Comparison of ENCODE assay signal across 1 cellular context in the genomic region with DNA sequence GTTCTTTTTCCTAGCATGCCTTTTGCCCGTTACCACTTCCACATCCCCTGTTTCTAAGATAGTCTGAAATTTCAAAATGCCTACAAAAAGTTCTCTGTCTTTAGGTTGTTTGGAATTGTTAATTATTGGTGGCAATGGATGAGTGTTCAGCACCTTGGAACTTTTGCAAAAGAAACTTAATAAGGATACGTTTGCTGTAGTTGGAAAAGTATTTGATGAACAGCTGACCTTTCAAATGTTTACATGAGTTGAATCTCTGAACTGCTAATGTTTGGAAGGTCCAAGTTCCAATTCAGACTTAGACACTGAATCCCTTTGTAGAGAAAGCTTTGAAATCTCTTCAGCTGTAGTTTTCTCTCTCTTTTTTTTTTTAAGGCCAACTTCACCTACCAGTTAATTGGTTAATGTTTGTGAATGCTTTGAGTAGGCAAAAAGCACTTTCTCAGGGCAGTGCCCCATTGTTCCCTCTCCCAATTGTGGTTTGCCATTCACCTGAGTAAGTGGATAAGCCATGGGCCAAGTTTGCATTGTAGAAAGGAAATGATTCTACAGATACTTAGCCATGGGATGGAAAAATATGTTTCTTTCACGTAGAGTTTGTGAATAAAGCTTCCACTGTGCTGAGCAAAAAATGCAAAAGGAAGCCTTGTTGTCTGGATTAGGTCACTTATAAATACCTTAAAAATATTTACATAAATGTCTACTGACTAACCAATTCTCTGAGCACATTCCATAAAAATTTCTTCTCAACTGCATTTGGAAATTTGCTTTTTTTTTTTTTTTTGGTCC.
A peak's percentile ranks its signal among the peaks of the same experiment; 100 is the strongest.
TF ChIP-seq lines count a peak whose summit lies in the region.

No MANE protein-coding gene starts in this region.

TF ChIP-seq in HepG2, 621 proteins besides CTCF, POLR2A, EP300 and RAD21 (continued from another document and continues in another):
- TF ChIP-seq, protein P1, sequence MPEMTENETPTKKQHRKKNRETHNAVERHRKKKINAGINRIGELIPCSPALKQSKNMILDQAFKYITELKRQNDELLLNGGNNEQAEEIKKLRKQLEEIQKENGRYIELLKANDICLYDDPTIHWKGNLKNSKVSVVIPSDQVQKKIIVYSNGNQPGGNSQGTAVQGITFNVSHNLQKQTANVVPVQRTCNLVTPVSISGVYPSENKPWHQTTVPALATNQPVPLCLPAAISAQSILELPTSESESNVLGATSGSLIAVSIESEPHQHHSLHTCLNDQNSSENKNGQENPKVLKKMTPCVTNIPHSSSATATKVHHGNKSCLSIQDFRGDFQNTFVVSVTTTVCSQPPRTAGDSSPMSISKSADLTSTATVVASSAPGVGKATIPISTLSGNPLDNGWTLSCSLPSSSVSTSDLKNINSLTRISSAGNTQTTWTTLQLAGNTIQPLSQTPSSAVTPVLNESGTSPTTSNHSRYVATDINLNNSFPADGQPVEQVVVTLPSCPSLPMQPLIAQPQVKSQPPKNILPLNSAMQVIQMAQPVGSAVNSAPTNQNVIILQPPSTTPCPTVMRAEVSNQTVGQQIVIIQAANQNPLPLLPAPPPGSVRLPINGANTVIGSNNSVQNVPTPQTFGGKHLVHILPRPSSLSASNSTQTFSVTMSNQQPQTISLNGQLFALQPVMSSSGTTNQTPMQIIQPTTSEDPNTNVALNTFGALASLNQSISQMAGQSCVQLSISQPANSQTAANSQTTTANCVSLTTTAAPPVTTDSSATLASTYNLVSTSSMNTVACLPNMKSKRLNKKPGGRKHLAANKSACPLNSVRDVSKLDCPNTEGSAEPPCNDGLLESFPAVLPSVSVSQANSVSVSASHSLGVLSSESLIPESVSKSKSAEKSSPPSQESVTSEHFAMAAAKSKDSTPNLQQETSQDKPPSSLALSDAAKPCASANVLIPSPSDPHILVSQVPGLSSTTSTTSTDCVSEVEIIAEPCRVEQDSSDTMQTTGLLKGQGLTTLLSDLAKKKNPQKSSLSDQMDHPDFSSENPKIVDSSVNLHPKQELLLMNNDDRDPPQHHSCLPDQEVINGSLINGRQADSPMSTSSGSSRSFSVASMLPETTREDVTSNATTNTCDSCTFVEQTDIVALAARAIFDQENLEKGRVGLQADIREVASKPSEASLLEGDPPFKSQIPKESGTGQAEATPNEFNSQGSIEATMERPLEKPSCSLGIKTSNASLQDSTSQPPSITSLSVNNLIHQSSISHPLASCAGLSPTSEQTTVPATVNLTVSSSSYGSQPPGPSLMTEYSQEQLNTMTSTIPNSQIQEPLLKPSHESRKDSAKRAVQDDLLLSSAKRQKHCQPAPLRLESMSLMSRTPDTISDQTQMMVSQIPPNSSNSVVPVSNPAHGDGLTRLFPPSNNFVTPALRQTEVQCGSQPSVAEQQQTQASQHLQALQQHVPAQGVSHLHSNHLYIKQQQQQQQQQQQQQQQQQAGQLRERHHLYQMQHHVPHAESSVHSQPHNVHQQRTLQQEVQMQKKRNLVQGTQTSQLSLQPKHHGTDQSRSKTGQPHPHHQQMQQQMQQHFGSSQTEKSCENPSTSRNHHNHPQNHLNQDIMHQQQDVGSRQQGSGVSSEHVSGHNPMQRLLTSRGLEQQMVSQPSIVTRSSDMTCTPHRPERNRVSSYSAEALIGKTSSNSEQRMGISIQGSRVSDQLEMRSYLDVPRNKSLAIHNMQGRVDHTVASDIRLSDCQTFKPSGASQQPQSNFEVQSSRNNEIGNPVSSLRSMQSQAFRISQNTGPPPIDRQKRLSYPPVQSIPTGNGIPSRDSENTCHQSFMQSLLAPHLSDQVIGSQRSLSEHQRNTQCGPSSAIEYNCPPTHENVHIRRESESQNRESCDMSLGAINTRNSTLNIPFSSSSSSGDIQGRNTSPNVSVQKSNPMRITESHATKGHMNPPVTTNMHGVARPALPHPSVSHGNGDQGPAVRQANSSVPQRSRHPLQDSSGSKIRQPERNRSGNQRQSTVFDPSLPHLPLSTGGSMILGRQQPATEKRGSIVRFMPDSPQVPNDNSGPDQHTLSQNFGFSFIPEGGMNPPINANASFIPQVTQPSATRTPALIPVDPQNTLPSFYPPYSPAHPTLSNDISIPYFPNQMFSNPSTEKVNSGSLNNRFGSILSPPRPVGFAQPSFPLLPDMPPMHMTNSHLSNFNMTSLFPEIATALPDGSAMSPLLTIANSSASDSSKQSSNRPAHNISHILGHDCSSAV (CRISPR knock-in tag; IDR thresholded peaks at IDR 0.05; ENCODE audit: borderline replicate concordance) = no peak
- TF ChIP-seq ZUFSP (CRISPR knock-in tag; IDR thresholded peaks at IDR 0.05; ENCODE audit: borderline replicate concordance) = no peak
- TF ChIP-seq DNMT1 (CRISPR knock-in tag; IDR thresholded peaks at IDR 0.05) = no peak
- TF ChIP-seq PHF21A (CRISPR knock-in tag; IDR thresholded peaks at IDR 0.05) = peak; percentile 82
- TF ChIP-seq ZNF180 (CRISPR knock-in tag; IDR thresholded peaks at IDR 0.05; ENCODE audit: borderline replicate concordance, low read depth) = no peak
- TF ChIP-seq, protein P2, sequence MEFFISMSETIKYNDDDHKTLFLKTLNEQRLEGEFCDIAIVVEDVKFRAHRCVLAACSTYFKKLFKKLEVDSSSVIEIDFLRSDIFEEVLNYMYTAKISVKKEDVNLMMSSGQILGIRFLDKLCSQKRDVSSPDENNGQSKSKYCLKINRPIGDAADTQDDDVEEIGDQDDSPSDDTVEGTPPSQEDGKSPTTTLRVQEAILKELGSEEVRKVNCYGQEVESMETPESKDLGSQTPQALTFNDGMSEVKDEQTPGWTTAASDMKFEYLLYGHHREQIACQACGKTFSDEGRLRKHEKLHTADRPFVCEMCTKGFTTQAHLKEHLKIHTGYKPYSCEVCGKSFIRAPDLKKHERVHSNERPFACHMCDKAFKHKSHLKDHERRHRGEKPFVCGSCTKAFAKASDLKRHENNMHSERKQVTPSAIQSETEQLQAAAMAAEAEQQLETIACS (CRISPR knock-in tag; IDR thresholded peaks at IDR 0.05) = no peak
- TF ChIP-seq, protein P3, sequence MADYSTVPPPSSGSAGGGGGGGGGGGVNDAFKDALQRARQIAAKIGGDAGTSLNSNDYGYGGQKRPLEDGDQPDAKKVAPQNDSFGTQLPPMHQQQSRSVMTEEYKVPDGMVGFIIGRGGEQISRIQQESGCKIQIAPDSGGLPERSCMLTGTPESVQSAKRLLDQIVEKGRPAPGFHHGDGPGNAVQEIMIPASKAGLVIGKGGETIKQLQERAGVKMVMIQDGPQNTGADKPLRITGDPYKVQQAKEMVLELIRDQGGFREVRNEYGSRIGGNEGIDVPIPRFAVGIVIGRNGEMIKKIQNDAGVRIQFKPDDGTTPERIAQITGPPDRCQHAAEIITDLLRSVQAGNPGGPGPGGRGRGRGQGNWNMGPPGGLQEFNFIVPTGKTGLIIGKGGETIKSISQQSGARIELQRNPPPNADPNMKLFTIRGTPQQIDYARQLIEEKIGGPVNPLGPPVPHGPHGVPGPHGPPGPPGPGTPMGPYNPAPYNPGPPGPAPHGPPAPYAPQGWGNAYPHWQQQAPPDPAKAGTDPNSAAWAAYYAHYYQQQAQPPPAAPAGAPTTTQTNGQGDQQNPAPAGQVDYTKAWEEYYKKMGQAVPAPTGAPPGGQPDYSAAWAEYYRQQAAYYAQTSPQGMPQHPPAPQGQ (CRISPR knock-in tag; IDR thresholded peaks at IDR 0.05; ENCODE audit: borderline replicate concordance) = no peak
- TF ChIP-seq HDAC2 (CRISPR knock-in tag; IDR thresholded peaks at IDR 0.05) = peak; percentile 87
- no peak; the same call in 1 of the 2 replicates for TF ChIP-seq POLR2AphosphoS5 (IDR thresholded peaks at IDR 0.05; ENCODE audit: low read depth, low read length)
- TF ChIP-seq ISL2 (CRISPR knock-in tag; IDR thresholded peaks at IDR 0.05) = peak; percentile 98
- peak; percentile 71 for TF ChIP-seq ZNF792 (CRISPR knock-in tag; IDR thresholded peaks at IDR 0.05)
- TF ChIP-seq ZNF333 (CRISPR knock-in tag; IDR thresholded peaks at IDR 0.05; ENCODE audit: borderline replicate concordance) = no peak
- no peak for TF ChIP-seq SETDB1 (CRISPR knock-in tag; IDR thresholded peaks at IDR 0.05; ENCODE audit: borderline replicate concordance)
- TF ChIP-seq ZNF430 (CRISPR knock-in tag; IDR thresholded peaks at IDR 0.05) = peak; percentile 47; the same call in 1 of the 2 replicates
- TF ChIP-seq KLF16 (CRISPR knock-in tag; IDR thresholded peaks at IDR 0.05) = peak in 1 of 2 experiments; percentile 74; a peak in 2 of 4 replicates
- no peak for TF ChIP-seq ZNF543 (CRISPR knock-in tag; IDR thresholded peaks at IDR 0.05)
- TF ChIP-seq PREB (CRISPR knock-in tag; IDR thresholded peaks at IDR 0.05) = no peak
- TF ChIP-seq RXRB (CRISPR knock-in tag; IDR thresholded peaks at IDR 0.05; ENCODE audit: borderline replicate concordance) = peak; percentile 80
- no peak for TF ChIP-seq RARG (CRISPR knock-in tag; IDR thresholded peaks at IDR 0.05; ENCODE audit: low read depth)
- peak; percentile 96 for TF ChIP-seq TBX2 (CRISPR knock-in tag; IDR thresholded peaks at IDR 0.05; ENCODE audit: borderline replicate concordance)
- TF ChIP-seq ZNF768 (CRISPR knock-in tag; IDR thresholded peaks at IDR 0.05) = no peak
- TF ChIP-seq TRIM24 (CRISPR knock-in tag; IDR thresholded peaks at IDR 0.05) = no peak
- TF ChIP-seq, protein P4, sequence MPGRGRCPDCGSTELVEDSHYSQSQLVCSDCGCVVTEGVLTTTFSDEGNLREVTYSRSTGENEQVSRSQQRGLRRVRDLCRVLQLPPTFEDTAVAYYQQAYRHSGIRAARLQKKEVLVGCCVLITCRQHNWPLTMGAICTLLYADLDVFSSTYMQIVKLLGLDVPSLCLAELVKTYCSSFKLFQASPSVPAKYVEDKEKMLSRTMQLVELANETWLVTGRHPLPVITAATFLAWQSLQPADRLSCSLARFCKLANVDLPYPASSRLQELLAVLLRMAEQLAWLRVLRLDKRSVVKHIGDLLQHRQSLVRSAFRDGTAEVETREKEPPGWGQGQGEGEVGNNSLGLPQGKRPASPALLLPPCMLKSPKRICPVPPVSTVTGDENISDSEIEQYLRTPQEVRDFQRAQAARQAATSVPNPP (CRISPR knock-in tag; IDR thresholded peaks at IDR 0.05) = peak; percentile 66; the same call in 1 of the 2 replicates
- no peak for TF ChIP-seq STAT6 (CRISPR knock-in tag; IDR thresholded peaks at IDR 0.05; ENCODE audit: borderline replicate concordance)
- no peak for TF ChIP-seq NFAT5 (CRISPR knock-in tag; IDR thresholded peaks at IDR 0.05)
- no peak for TF ChIP-seq ZNF136 (CRISPR knock-in tag; IDR thresholded peaks at IDR 0.05; ENCODE audit: low read depth)
- TF ChIP-seq NBN (conservative IDR thresholded peaks at IDR 0.05) = no peak
